ENCODE assay signal across 1 cellular context in the genomic region with DNA sequence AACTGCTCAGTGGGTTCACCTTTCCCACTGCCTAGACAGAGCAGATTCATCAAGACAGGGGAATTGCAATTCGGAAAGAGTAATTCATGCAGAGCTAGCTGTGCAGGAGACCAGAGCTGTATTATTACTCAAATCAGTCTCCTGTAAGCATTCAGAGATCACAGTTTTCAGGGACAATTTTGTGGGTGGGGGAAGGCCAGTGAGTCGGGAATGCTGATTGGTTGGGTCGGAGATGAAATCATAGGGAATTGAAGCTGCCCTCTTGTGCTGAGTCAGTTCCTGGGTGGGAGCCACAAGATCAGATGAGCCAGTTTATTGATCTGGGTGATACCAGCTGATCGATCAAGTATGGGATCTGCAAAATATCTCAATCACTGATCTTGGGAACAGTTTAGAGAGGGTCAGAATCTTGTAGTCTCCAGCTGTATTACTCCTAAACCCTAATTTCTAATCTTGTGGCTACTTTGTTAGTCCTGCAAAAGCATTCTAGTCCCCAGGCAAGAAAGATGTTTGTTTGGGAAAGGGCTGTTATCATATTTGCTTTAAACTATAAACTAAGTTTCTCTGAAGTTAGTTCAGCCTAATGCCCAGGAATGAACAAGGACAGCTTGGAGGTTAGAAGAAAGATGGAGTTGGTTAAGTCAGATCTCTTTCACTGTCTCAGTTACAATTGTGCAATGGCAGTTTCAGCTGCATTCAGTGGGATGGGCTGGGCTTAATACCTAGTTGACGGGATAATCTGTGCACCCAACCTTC.
TF ChIP-seq lines count a peak whose summit lies in the region.

No MANE protein-coding gene starts in this region.

TF ChIP-seq in WTC11, 78 proteins besides CTCF, POLR2A, EP300 and RAD21 (continued from another document):
- TF ChIP-seq, protein P1, sequence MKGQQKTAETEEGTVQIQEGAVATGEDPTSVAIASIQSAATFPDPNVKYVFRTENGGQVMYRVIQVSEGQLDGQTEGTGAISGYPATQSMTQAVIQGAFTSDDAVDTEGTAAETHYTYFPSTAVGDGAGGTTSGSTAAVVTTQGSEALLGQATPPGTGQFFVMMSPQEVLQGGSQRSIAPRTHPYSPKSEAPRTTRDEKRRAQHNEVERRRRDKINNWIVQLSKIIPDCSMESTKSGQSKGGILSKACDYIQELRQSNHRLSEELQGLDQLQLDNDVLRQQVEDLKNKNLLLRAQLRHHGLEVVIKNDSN (CRISPR knock-in tag; IDR thresholded peaks at IDR 0.05) = no peak
- TF ChIP-seq, protein P2, sequence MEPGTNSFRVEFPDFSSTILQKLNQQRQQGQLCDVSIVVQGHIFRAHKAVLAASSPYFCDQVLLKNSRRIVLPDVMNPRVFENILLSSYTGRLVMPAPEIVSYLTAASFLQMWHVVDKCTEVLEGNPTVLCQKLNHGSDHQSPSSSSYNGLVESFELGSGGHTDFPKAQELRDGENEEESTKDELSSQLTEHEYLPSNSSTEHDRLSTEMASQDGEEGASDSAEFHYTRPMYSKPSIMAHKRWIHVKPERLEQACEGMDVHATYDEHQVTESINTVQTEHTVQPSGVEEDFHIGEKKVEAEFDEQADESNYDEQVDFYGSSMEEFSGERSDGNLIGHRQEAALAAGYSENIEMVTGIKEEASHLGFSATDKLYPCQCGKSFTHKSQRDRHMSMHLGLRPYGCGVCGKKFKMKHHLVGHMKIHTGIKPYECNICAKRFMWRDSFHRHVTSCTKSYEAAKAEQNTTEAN (CRISPR knock-in tag; IDR thresholded peaks at IDR 0.05) = no peak
- TF ChIP-seq, protein P3, sequence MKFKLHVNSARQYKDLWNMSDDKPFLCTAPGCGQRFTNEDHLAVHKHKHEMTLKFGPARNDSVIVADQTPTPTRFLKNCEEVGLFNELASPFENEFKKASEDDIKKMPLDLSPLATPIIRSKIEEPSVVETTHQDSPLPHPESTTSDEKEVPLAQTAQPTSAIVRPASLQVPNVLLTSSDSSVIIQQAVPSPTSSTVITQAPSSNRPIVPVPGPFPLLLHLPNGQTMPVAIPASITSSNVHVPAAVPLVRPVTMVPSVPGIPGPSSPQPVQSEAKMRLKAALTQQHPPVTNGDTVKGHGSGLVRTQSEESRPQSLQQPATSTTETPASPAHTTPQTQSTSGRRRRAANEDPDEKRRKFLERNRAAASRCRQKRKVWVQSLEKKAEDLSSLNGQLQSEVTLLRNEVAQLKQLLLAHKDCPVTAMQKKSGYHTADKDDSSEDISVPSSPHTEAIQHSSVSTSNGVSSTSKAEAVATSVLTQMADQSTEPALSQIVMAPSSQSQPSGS (CRISPR knock-in tag; IDR thresholded peaks at IDR 0.05; ENCODE audit: borderline replicate concordance, low read depth) = no peak
- TF ChIP-seq, protein P4, sequence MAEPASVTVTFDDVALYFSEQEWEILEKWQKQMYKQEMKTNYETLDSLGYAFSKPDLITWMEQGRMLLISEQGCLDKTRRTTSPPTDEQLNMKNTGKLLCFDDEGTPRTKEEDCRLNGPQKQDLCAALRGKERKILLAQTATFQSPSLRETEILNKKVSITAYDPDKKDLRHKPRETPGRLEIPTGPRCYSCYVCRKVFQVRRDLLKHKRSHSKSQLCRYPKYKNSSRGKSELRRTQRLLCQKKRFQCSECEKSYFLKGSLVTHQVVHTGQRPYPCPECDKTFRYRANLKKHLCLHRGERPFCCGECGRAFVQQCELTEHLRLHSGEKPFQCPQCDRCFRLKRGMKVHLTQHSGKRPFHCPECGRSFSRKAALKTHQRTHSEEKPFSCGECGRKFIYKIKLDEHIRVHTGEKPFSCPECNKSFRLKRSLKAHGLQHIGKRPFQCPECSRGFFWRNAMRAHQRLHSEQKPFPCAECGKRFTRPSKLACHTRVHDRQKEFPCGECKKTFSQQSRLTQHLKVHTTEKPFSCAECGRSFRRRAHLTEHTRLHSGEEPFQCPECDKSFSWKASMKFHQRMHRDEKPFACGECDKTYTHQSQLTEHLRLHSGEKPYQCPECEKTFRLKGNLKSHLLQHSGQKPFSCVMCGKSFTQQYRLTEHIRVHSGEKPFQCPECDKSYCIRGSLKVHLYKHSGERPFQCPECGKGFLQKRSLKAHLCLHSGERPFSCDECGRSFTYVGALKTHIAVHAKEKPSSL (CRISPR knock-in tag; conservative IDR thresholded peaks at IDR 0.05) = no peak
- TF ChIP-seq, protein P5, sequence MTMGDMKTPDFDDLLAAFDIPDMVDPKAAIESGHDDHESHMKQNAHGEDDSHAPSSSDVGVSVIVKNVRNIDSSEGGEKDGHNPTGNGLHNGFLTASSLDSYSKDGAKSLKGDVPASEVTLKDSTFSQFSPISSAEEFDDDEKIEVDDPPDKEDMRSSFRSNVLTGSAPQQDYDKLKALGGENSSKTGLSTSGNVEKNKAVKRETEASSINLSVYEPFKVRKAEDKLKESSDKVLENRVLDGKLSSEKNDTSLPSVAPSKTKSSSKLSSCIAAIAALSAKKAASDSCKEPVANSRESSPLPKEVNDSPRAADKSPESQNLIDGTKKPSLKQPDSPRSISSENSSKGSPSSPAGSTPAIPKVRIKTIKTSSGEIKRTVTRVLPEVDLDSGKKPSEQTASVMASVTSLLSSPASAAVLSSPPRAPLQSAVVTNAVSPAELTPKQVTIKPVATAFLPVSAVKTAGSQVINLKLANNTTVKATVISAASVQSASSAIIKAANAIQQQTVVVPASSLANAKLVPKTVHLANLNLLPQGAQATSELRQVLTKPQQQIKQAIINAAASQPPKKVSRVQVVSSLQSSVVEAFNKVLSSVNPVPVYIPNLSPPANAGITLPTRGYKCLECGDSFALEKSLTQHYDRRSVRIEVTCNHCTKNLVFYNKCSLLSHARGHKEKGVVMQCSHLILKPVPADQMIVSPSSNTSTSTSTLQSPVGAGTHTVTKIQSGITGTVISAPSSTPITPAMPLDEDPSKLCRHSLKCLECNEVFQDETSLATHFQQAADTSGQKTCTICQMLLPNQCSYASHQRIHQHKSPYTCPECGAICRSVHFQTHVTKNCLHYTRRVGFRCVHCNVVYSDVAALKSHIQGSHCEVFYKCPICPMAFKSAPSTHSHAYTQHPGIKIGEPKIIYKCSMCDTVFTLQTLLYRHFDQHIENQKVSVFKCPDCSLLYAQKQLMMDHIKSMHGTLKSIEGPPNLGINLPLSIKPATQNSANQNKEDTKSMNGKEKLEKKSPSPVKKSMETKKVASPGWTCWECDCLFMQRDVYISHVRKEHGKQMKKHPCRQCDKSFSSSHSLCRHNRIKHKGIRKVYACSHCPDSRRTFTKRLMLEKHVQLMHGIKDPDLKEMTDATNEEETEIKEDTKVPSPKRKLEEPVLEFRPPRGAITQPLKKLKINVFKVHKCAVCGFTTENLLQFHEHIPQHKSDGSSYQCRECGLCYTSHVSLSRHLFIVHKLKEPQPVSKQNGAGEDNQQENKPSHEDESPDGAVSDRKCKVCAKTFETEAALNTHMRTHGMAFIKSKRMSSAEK (CRISPR knock-in tag; IDR thresholded peaks at IDR 0.05; ENCODE audit: borderline replicate concordance) = no peak
- TF ChIP-seq FOXJ3 (CRISPR knock-in tag; IDR thresholded peaks at IDR 0.05; ENCODE audit: borderline replicate concordance) = no peak
- TF ChIP-seq, protein P6, sequence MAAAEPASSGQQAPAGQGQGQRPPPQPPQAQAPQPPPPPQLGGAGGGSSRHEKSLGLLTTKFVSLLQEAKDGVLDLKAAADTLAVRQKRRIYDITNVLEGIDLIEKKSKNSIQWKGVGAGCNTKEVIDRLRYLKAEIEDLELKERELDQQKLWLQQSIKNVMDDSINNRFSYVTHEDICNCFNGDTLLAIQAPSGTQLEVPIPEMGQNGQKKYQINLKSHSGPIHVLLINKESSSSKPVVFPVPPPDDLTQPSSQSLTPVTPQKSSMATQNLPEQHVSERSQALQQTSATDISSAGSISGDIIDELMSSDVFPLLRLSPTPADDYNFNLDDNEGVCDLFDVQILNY (CRISPR knock-in tag; IDR thresholded peaks at IDR 0.05) = no peak
TF ChIP-seq in WTC11: peak in this region for 0.
